In genomic region chrX:1106478-1107210, GRCh38 we compare ENCODE assay signal across 21 cellular contexts.
DNase-seq lines count a peak whose midpoint lies in the region; ATAC-seq and TF ChIP-seq lines count a peak whose summit lies in the region.
"Had no signal": no experiment of that assay in that cellular context is flagged by ENCODE, and none has a peak within 500 bp of the region (broad histone marks: within the 10 kb centered on the region; RNA-seq: fewer than 3 reads in every experiment).

No MANE protein-coding gene starts in this region.

- H3K27me3 ChIP-seq in RWPE2 (ENCODE audit: insufficient read depth, poor library complexity, severe bottlenecking) (peaks cover 2% of the 10 kb centered on the region), mesendoderm (ENCODE audit: insufficient read depth, low read length, poor library complexity) (no peaks in the 10 kb centered on the region), body of pancreas (no peaks in the 10 kb centered on the region)

- no peak for ATAC-seq in RWPE2 (ENCODE audit: low read depth)
- ATAC-seq in body of pancreas, result no peak
- no peak for ATAC-seq in effector memory CD8-positive, alpha-beta T cell (replicated peaks)
- ATAC-seq: Panc1 had no signal

- POLR2A ChIA-PET in activated CD4-positive, alpha-beta T cell treated with anti-CD3 and anti-CD28 coated beads, Interleukin-2, amount 10 ng/mL, durations not matched to agents 7 days and 5 days (lab: Charles Lee), result no interaction called here

- H3K18ac ChIP-seq in mesendoderm (ENCODE audit: low read length), result no peak overlapping the region

- intact Hi-C loops in body of pancreas (cut with DNase I), result no loop called here

- no peak overlapping the region for H2BK15ac ChIP-seq in mesendoderm (replicated peaks; ENCODE audit: low read depth)

- no peak overlapping the region for H3K4me2 ChIP-seq in mesendoderm (ENCODE audit: low read length)

- no peak overlapping the region for H4K8ac ChIP-seq in mesendoderm (ENCODE audit: low read depth, low read length)

- no peak overlapping the region for H3K4ac ChIP-seq in mesendoderm (ENCODE audit: low read depth, low read length)

- H3K27ac ChIP-seq in RWPE2 (ENCODE audit: poor library complexity, severe bottlenecking), result no peak overlapping the region
- H3K27ac ChIP-seq in mesendoderm (ENCODE audit: low read depth, low read length), result no peak overlapping the region
- H3K27ac ChIP-seq in body of pancreas, result no peak overlapping the region
- H3K27ac ChIP-seq: 22Rv1, HL-60, SK-N-MC had no signal

- H3K79me2 ChIP-seq in mesendoderm (ENCODE audit: control insufficient read depth, insufficient read depth, low read length), result no peaks in the 10 kb centered on the region

- H2BK5ac ChIP-seq in mesendoderm (ENCODE audit: low read length), result no peak overlapping the region

- H3K9ac ChIP-seq in mesendoderm (ENCODE audit: low read length), result no peak overlapping the region

- no peak overlapping the region for H3K4me3 ChIP-seq in RWPE2 (ENCODE audit: severe bottlenecking)
- no peak overlapping the region for H3K4me3 ChIP-seq in mesendoderm (ENCODE audit: low read length)
- H3K4me3 ChIP-seq in body of pancreas, result no peak overlapping the region
- H3K4me3 ChIP-seq: MG63, SK-N-MC had no signal

- no peak for TF ChIP-seq POLR2A in body of pancreas (IDR thresholded peaks at IDR 0.05)

- peaks cover 7% of the 10 kb centered on the region for H3K27me3 Mint-ChIP-seq in activated CD4-positive, alpha-beta T cell treated with anti-CD3 and anti-CD28 coated beads, Interleukin-2, amount 10 ng/mL, durations not matched to agents 7 days and 5 days
- no peaks in the 10 kb centered on the region for H3K27me3 Mint-ChIP-seq in effector memory CD8-positive, alpha-beta T cell

- CTCF ChIA-PET in activated CD4-positive, alpha-beta T cell treated with anti-CD3 and anti-CD28 coated beads, Interleukin-2, amount 10 ng/mL, durations not matched to agents 7 days and 5 days (lab: Charles Lee), result no interaction called here

- H4K5ac ChIP-seq in mesendoderm (ENCODE audit: low read length), result no peak overlapping the region

- no peaks in the 10 kb centered on the region for H3K79me1 ChIP-seq in mesendoderm (ENCODE audit: low read length)

- no peak overlapping the region for H3K23ac ChIP-seq in mesendoderm (ENCODE audit: low read length)

- H3K9me3 ChIP-seq in RWPE2 (ENCODE audit: severe bottlenecking) (peaks cover 11% of the 10 kb centered on the region), body of pancreas (peaks cover 0 to 9% (median 0%) of the 10 kb centered on the region in 3 donors)
- H3K9me3 ChIP-seq: MG63 had no signal

- no peaks in the 10 kb centered on the region for H3K36me3 ChIP-seq in RWPE2 (ENCODE audit: low read depth)
- H3K36me3 ChIP-seq in mesendoderm (ENCODE audit: control insufficient read depth, insufficient read depth, low read length), result no peaks in the 10 kb centered on the region
- H3K36me3 ChIP-seq in body of pancreas (replicated peaks in 1 of 2; ENCODE audit: insufficient read depth in 1 of 2, low read depth in 2 of 2), result no peaks in the 10 kb centered on the region
- H3K36me3 ChIP-seq: MG63 had no signal

- in situ Hi-C loops in GM13976 (cut with MboI; ENCODE audit: low sequenced_read_pairs, unreplicated experiment), result no loop called here

- peaks cover 6% of the 10 kb centered on the region for H3K9me3 Mint-ChIP-seq in activated CD4-positive, alpha-beta T cell treated with anti-CD3 and anti-CD28 coated beads, Interleukin-2, amount 10 ng/mL, durations not matched to agents 7 days and 5 days
- peaks cover 10 to 14% of the 10 kb centered on the region in 2 donors for H3K9me3 Mint-ChIP-seq in effector memory CD8-positive, alpha-beta T cell
- H3K9me3 Mint-ChIP-seq: CD4-positive, alpha-beta T cell had no signal

- WGBS in mesendoderm (ENCODE audit: extremely low coverage, insufficient coverage, low lambda C conversion rate), result no CpG with 5 or more reads among the region's 8 CpGs
- 12 to 18% methylated on average over 8 of the region's 8 CpGs for WGBS in body of pancreas, 2 donors

- H3K27ac Mint-ChIP-seq in activated CD4-positive, alpha-beta T cell treated with anti-CD3 and anti-CD28 coated beads, Interleukin-2, amount 10 ng/mL, durations not matched to agents 7 days and 5 days, result peak overlapping the region; percentile 55
- H3K27ac Mint-ChIP-seq in effector memory CD8-positive, alpha-beta T cell, result no peak overlapping the region
- H3K27ac Mint-ChIP-seq: CD4-positive, alpha-beta T cell had no signal

- H2BK120ac ChIP-seq in mesendoderm (ENCODE audit: low read depth, low read length), result no peak overlapping the region

- no peaks in the 10 kb centered on the region for H3K36me3 Mint-ChIP-seq in activated CD4-positive, alpha-beta T cell treated with anti-CD3 and anti-CD28 coated beads, Interleukin-2, amount 10 ng/mL, durations not matched to agents 7 days and 5 days (ENCODE audit: low read depth)
- no peaks in the 10 kb centered on the region for H3K36me3 Mint-ChIP-seq in effector memory CD8-positive, alpha-beta T cell (ENCODE audit: insufficient read depth)

- H2AK5ac ChIP-seq in mesendoderm (ENCODE audit: low read length), result no peak overlapping the region

- no peak for DNase-seq in activated CD4-positive, alpha-beta T cell treated with anti-CD3 and anti-CD28 coated beads, Interleukin-2, amount 10 ng/mL, durations not matched to agents 7 days and 5 days
- DNase-seq in activated CD4-positive, alpha-beta T cell treated with anti-CD3 and anti-CD28 coated beads for 4 hours, result no peak
- DNase-seq in RWPE2 (ENCODE audit: low spot score) (peak; percentile 11), mesendoderm (peak; percentile 9), MV-4-11 (lab: John Stamatoyannopoulos, UW) (no peak), GM13976 (ENCODE audit: low spot score) (no peak), body of pancreas (no peak)
- no peak for DNase-seq in effector memory CD8-positive, alpha-beta T cell
- DNase-seq: CD4-positive, alpha-beta T cell; EL; IMR-90; Karpas-422; MG63; NCI-H1092 treated with DMSO at 0.1 percent for 48 hours; NCI-H146; NCI-H2081; Right ventricle myocardium superior had no signal

- no peak overlapping the region for H3K4me3 Mint-ChIP-seq in activated CD4-positive, alpha-beta T cell treated with anti-CD3 and anti-CD28 coated beads, Interleukin-2, amount 10 ng/mL, durations not matched to agents 7 days and 5 days
- H3K4me3 Mint-ChIP-seq in effector memory CD8-positive, alpha-beta T cell, result no peak overlapping the region
- H3K4me3 Mint-ChIP-seq: CD4-positive, alpha-beta T cell had no signal

- TF ChIP-seq CTCF in RWPE2 (IDR thresholded peaks at IDR 0.05; ENCODE audit: poor library complexity, severe bottlenecking) (no peak), GM13976 (IDR thresholded peaks at IDR 0.05; ENCODE audit: borderline replicate concordance, control extremely low read depth, extremely low read depth, insufficient read depth, missing control alignments) (no peak), body of pancreas (IDR thresholded peaks at IDR 0.05) (no peak)

- H3K4me1 Mint-ChIP-seq in activated CD4-positive, alpha-beta T cell treated with anti-CD3 and anti-CD28 coated beads, Interleukin-2, amount 10 ng/mL, durations not matched to agents 7 days and 5 days, result peaks cover 3% of the 10 kb centered on the region
- no peaks in the 10 kb centered on the region for H3K4me1 Mint-ChIP-seq in effector memory CD8-positive, alpha-beta T cell (ENCODE audit: low read depth in 2 of 2)

- no peak overlapping the region for H3K56ac ChIP-seq in mesendoderm (ENCODE audit: low read length)

- H3K4me1 ChIP-seq in RWPE2 (ENCODE audit: insufficient read depth, poor library complexity, severe bottlenecking) (no peaks in the 10 kb centered on the region), mesendoderm (ENCODE audit: control insufficient read depth, low read depth, low read length) (no peaks in the 10 kb centered on the region), body of pancreas (no peaks in the 10 kb centered on the region)

Comparison
In these comparisons a context has a peak if more than half of its experiments do, and no peak if none do; other contexts are left out.
1. DNase-seq: peak in RWPE2 (single experiment) and mesendoderm (single experiment); none in activated CD4-positive, alpha-beta T cell treated with anti-CD3 and anti-CD28 coated beads, Interleukin-2, amount 10 ng/mL, durations not matched to agents 7 days and 5 days (single experiment), activated CD4-positive, alpha-beta T cell treated with anti-CD3 and anti-CD28 coated beads for 4 hours (0 of 2), MV-4-11 (single experiment), GM13976 (single experiment), body of pancreas (0 of 4) and effector memory CD8-positive, alpha-beta T cell (0 of 3).